Comparison of ENCODE assay signal across 8 cellular contexts in genomic region chr7:98252655-98253054, GRCh38. TPM values are rescaled to one million over a fixed set of nuclear protein-coding genes. Genes with fewer than 3 reads are reported as not detected.
DNase-seq lines count a peak whose midpoint lies in the region; ATAC-seq and TF ChIP-seq lines count a peak whose summit lies in the region.

No MANE protein-coding gene starts in this region.

- peaks cover 10% of the 10 kb centered on the region for H3F3A ChIP-seq in SU-DHL-6 (ENCODE audit: insufficient read depth)

- no peak overlapping the region for H3K27ac Mint-ChIP-seq in H9

- no peak overlapping the region for H2BK15ac ChIP-seq in H9 (ENCODE audit: low read depth, low read length)

- peak overlapping the region; percentile 96 to 97 for H3K4me3 Mint-ChIP-seq in H9

- no peak overlapping the region for H2BK12ac ChIP-seq in H9 (ENCODE audit: insufficient read length, low read depth, low read length)

- H3K18ac ChIP-seq in H9 (ENCODE audit: insufficient read length, low read depth, low read length) = no peak overlapping the region

- no peak overlapping the region for H4K8ac ChIP-seq in H9 (replicated peaks; ENCODE audit: insufficient read length, low read depth, low read length)

- no peak overlapping the region for H3K23ac ChIP-seq in H9 (ENCODE audit: insufficient read length, low read depth, low read length)

- no peak overlapping the region for H2AFZ ChIP-seq in H9 (ENCODE audit: low read length)
- peak overlapping the region; percentile 82 for H2AFZ ChIP-seq in SU-DHL-6 (ENCODE audit: low read depth, low read length, severe bottlenecking)

- peaks cover 14 to 19% of the 10 kb centered on the region in 2 experiments for H3K4me1 Mint-ChIP-seq in H9

- H3K27me3 ChIP-seq in H9 (ENCODE audit: insufficient read depth, low read length) (no peaks in the 10 kb centered on the region), SU-DHL-6 (ENCODE audit: low read length) (no peaks in the 10 kb centered on the region), skeletal muscle tissue (ENCODE audit: control insufficient read depth in 3 of 3, insufficient read depth in 3 of 3, low read length in 3 of 3) (no peaks in the 10 kb centered on the region)

- H3K4me1 ChIP-seq in H9 (ENCODE audit: insufficient read depth, low read length) (no peaks in the 10 kb centered on the region), skeletal muscle tissue (ENCODE audit: control insufficient read depth in 3 of 3, insufficient read depth in 3 of 3, low read length in 3 of 3) (peaks cover 21 to 30% (median 23%) of the 10 kb centered on the region in 3 donors)

- peak overlapping the region; percentile 63 for H3K4me3 ChIP-seq in SU-DHL-6 (ENCODE audit: insufficient read depth, low read length, poor library complexity, severe bottlenecking)
- peak overlapping the region; percentile 85 to 95 for H3K4me3 ChIP-seq in foreskin fibroblast (ENCODE audit: low read depth in 1 of 2, low read length in 2 of 2)
- peak overlapping the region; percentile 91 to 94 (median 92) for H3K4me3 ChIP-seq in skeletal muscle tissue (ENCODE audit: low read length in 3 of 3)

- no peak overlapping the region for H3K27ac ChIP-seq in H9 (ENCODE audit: insufficient read length, low read depth, low read length)
- H3K27ac ChIP-seq in SU-DHL-6 (ENCODE audit: low read depth, low read length) = no peak overlapping the region
- H3K27ac ChIP-seq in skeletal muscle tissue (ENCODE audit: low read depth, low read length) = peak overlapping the region; percentile 64

- TF ChIP-seq CTCF in H9 (conservative IDR thresholded peaks at IDR 0.05) = no peak
- TF ChIP-seq CTCF in SU-DHL-6 (IDR thresholded peaks at IDR 0.05; ENCODE audit: insufficient read depth, low read length, poor library complexity, severe bottlenecking) = no peak
- no peak for TF ChIP-seq CTCF in foreskin fibroblast (IDR thresholded peaks at IDR 0.05; ENCODE audit: low read depth, low read length)

- DNase-seq in H9 (no peak), foreskin fibroblast (no peak), Ammon's horn (ENCODE audit: low spot score) (no peak), GOT3 (lab: John Stamatoyannopoulos, UW) (no peak)

- no peak overlapping the region for H3T11ph ChIP-seq in H9 (ENCODE audit: low read length)

- H3K79me2 ChIP-seq in H9 (ENCODE audit: insufficient read depth, low read length) (no peaks in the 10 kb centered on the region), SU-DHL-6 (ENCODE audit: insufficient read depth, low read length) (peaks cover 8% of the 10 kb centered on the region)

- H2BK5ac ChIP-seq in H9 (ENCODE audit: insufficient read length, low read length) = no peak overlapping the region

- H3K9me3 Mint-ChIP-seq in H9 = no peaks in the 10 kb centered on the region

- H4K91ac ChIP-seq in H9 (ENCODE audit: insufficient read length, low read depth, low read length) = no peak overlapping the region

- peaks cover 0 to 6% (median 5%) of the 10 kb centered on the region in 3 experiments; a peak in 3 of 7 replicates for H3K36me3 Mint-ChIP-seq in H9 (ENCODE audit: insufficient read depth in 1 of 3, low read depth in 3 of 3)

- H3K56ac ChIP-seq in H9 (ENCODE audit: insufficient read length, low read depth, low read length) = no peak overlapping the region

- no peak overlapping the region for H2BK20ac ChIP-seq in H9 (ENCODE audit: low read depth, low read length, poor library complexity, severe bottlenecking)

- H3K9ac ChIP-seq in H9 (ENCODE audit: extremely low read depth, insufficient read length, low read length) (peak overlapping the region; percentile 2), SU-DHL-6 (ENCODE audit: low read length) (peak overlapping the region; percentile 65), skeletal muscle tissue (ENCODE audit: low read depth in 1 of 3, low read length in 3 of 3) (peak overlapping the region; percentile 87 to 89 (median 89))

- H3K4me2 ChIP-seq in H9 (ENCODE audit: insufficient read depth, insufficient read length, low read length) (peak overlapping the region; percentile 61), SU-DHL-6 (ENCODE audit: low read depth, low read length, poor library complexity, severe bottlenecking) (peak overlapping the region; percentile 63)

- no peaks in the 10 kb centered on the region for H4K20me1 ChIP-seq in H9 (ENCODE audit: control insufficient read depth, insufficient read depth, insufficient read length)
- H4K20me1 ChIP-seq in SU-DHL-6 (ENCODE audit: low read depth, low read length) = no peaks in the 10 kb centered on the region

- no peaks in the 10 kb centered on the region for H3K9me2 ChIP-seq in SU-DHL-6 (replicated peaks; ENCODE audit: insufficient read depth, low read length)

- H3K36me3 ChIP-seq in SU-DHL-6 (ENCODE audit: low read length) (no peaks in the 10 kb centered on the region), skeletal muscle tissue (ENCODE audit: control insufficient read depth in 3 of 3, insufficient read depth in 3 of 3, low read length in 3 of 3) (peaks cover 7 to 9% (median 7%) of the 10 kb centered on the region in 3 donors)

- H3K4ac ChIP-seq in H9 (ENCODE audit: low read depth, low read length) = no peak overlapping the region

- H3K9me3 ChIP-seq in H9 (ENCODE audit: control insufficient read depth, low read depth, low read length) (no peaks in the 10 kb centered on the region), SU-DHL-6 (ENCODE audit: insufficient read depth, low read length) (no peaks in the 10 kb centered on the region), skeletal muscle tissue (ENCODE audit: control insufficient read depth in 3 of 3, low read length in 3 of 3) (no peaks in the 10 kb centered on the region)

- no peak overlapping the region for H3K14ac ChIP-seq in H9 (ENCODE audit: insufficient read depth, low read length)

- no peaks in the 10 kb centered on the region for H3K79me1 ChIP-seq in H9 (ENCODE audit: insufficient read depth, low read depth, low read length, poor library complexity, severe bottlenecking)

- H2BK120ac ChIP-seq in H9 (ENCODE audit: low read depth, low read length, poor library complexity, severe bottlenecking) = no peak overlapping the region

- no peaks in the 10 kb centered on the region for H3K27me3 Mint-ChIP-seq in H9 (ENCODE audit: low read depth)

- H4K5ac ChIP-seq in H9 (ENCODE audit: insufficient read length, low read depth, low read length) = no peak overlapping the region

- H3K23me2 ChIP-seq in H9 (ENCODE audit: insufficient read length, low read depth, low read length, poor library complexity, severe bottlenecking) = peaks cover 6% of the 10 kb centered on the region

- WGBS in H9 (ENCODE audit: extremely low coverage, insufficient read length, low lambda C conversion rate) = no CpG with 5 or more reads among the region's 14 CpGs

- ATAC-seq in HG02798 (IDR thresholded peaks at IDR 0.05; ENCODE audit: poor library complexity, unreplicated experiment) (no peak), GM21381 (IDR thresholded peaks at IDR 0.05; ENCODE audit: unreplicated experiment) (no peak)

- no peak overlapping the region for H2AK5ac ChIP-seq in H9 (ENCODE audit: insufficient read length, low read length)

RNA-seq across cellular contexts. Expression of gene TECPR1, which starts 0.6 kb away (rescaled TPM):
- total RNA-seq in H9 (2021) (13.9 and 15.6 TPM in 2 replicates), skeletal muscle tissue (15.1 TPM)

RNA-seq across cellular contexts. Expression of gene BRI3, which starts 28.8 kb away (rescaled TPM):
- total RNA-seq in H9 (2021) (99.7 and 102 TPM in 2 replicates), skeletal muscle tissue (34.4 TPM)

RNA-seq across cellular contexts. Expression of gene BHLHA15, which starts 41.4 kb away (rescaled TPM):
- total RNA-seq in H9 (2021) (1.4 and 2.1 TPM in 2 replicates), skeletal muscle tissue (not detected)

Comparison
In these comparisons a context has a peak if more than half of its experiments do, and no peak if none do; other contexts are left out.
1. H3K9ac ChIP-seq: peak in every context shown above with its lines; median percentile 89 in skeletal muscle tissue; 65 in SU-DHL-6; 2 in H9.